Comparison of ENCODE assay signal across 12 cellular contexts in genomic region chr14:104436741-104437701, GRCh38.
DNase-seq lines count a peak whose midpoint lies in the region; ATAC-seq and TF ChIP-seq lines count a peak whose summit lies in the region.
"Had no signal": no experiment of that assay in that cellular context is flagged by ENCODE, and none has a peak within 500 bp of the region (broad histone marks: within the 10 kb centered on the region; RNA-seq: fewer than 3 reads in every experiment).

No MANE protein-coding gene starts in this region.

- H4K5ac ChIP-seq in H9 (ENCODE audit: insufficient read length, low read depth, low read length) = no peak overlapping the region

- H3K4me2 ChIP-seq in H9 (ENCODE audit: insufficient read depth, insufficient read length, low read length) = no peak overlapping the region
- H3K4me2 ChIP-seq: hepatocyte had no signal

- no peak overlapping the region for H2AFZ ChIP-seq in H9 (ENCODE audit: low read length)
- H2AFZ ChIP-seq: hepatocyte had no signal

- no peak for TF ChIP-seq CTCF in H9 (conservative IDR thresholded peaks at IDR 0.05)
- no peak for TF ChIP-seq CTCF in heart right ventricle (IDR thresholded peaks at IDR 0.05)
- no peak for TF ChIP-seq CTCF in gastrocnemius medialis (IDR thresholded peaks at IDR 0.05 in 4 of 5, conservative IDR thresholded peaks at IDR 0.05 in 1 of 5)
- no peak for TF ChIP-seq CTCF in sigmoid colon (IDR thresholded peaks at IDR 0.05)

- no peak overlapping the region for H3K4me3 Mint-ChIP-seq in H9
- H3K4me3 Mint-ChIP-seq: natural killer cell treated with Interleukin-12 subunit alpha and Interleukin-12 subunit beta and Interleukin-15 and Interleukin-18, amount 100 ng/mL, for 72 hours had no signal

- no peak overlapping the region for H3K23ac ChIP-seq in H9 (ENCODE audit: insufficient read length, low read depth, low read length)

- H3T11ph ChIP-seq in H9 (ENCODE audit: low read length) = no peak overlapping the region

- H3K4me3 ChIP-seq in heart right ventricle = peak overlapping the region in 8 of 10 donors; percentile 16 to 46 (median 38)
- peak overlapping the region in 2 of 4 donors; percentile 35 to 38 for H3K4me3 ChIP-seq in gastrocnemius medialis
- peak overlapping the region in 2 of 4 donors; percentile 35 to 47 for H3K4me3 ChIP-seq in sigmoid colon
- H3K4me3 ChIP-seq: hepatocyte, SK-N-MC had no signal

- no peaks in the 10 kb centered on the region for H4K20me1 ChIP-seq in H9 (ENCODE audit: control insufficient read depth, insufficient read depth, insufficient read length)

- TF ChIP-seq POLR2A in gastrocnemius medialis (IDR thresholded peaks at IDR 0.05) = no peak
- TF ChIP-seq POLR2A in sigmoid colon (IDR thresholded peaks at IDR 0.05) = no peak

- H2BK12ac ChIP-seq in H9 (ENCODE audit: insufficient read length, low read depth, low read length) = no peak overlapping the region

- H3K56ac ChIP-seq in H9 (ENCODE audit: insufficient read length, low read depth, low read length) = no peak overlapping the region

- ATAC-seq in heart right ventricle (peak in 5 of 8 donors; percentile 2 to 13 (median 8)), gastrocnemius medialis (no peak), HG02588 (IDR thresholded peaks at IDR 0.05; ENCODE audit: unreplicated experiment) (no peak), GM18867 (IDR thresholded peaks at IDR 0.05; ENCODE audit: unreplicated experiment) (no peak)

- no peak overlapping the region for H4K8ac ChIP-seq in H9 (replicated peaks; ENCODE audit: insufficient read length, low read depth, low read length)

- no peaks in the 10 kb centered on the region for H3K23me2 ChIP-seq in H9 (ENCODE audit: insufficient read length, low read depth, low read length, poor library complexity, severe bottlenecking)

- H3K36me3 ChIP-seq in heart right ventricle (no peaks in the 10 kb centered on the region), gastrocnemius medialis (no peaks in the 10 kb centered on the region), sigmoid colon (no peaks in the 10 kb centered on the region)

- no peak overlapping the region for H3K9ac ChIP-seq in H9 (ENCODE audit: extremely low read depth, insufficient read length, low read length)

- no peaks in the 10 kb centered on the region for H3K79me1 ChIP-seq in H9 (ENCODE audit: insufficient read depth, low read depth, low read length, poor library complexity, severe bottlenecking)

- peak overlapping the region; percentile 36 for H3K14ac ChIP-seq in H9 (ENCODE audit: insufficient read depth, low read length)

- H3K27me3 ChIP-seq in H9 (ENCODE audit: insufficient read depth, low read length) (no peaks in the 10 kb centered on the region), heart right ventricle (no peaks in the 10 kb centered on the region), gastrocnemius medialis (no peaks in the 10 kb centered on the region), sigmoid colon (no peaks in the 10 kb centered on the region)
- H3K27me3 ChIP-seq: hepatocyte had no signal

- H3K4ac ChIP-seq in H9 (ENCODE audit: low read depth, low read length) = no peak overlapping the region

- H3K9me3 ChIP-seq in H9 (ENCODE audit: control insufficient read depth, low read depth, low read length) (no peaks in the 10 kb centered on the region), heart right ventricle (peaks cover 0 to 10% (median 0%) of the 10 kb centered on the region in 11 donors), gastrocnemius medialis (no peaks in the 10 kb centered on the region), sigmoid colon (peaks cover 0 to 3% (median 0%) of the 10 kb centered on the region in 4 donors)

- H3K9me3 Mint-ChIP-seq in H9 = no peaks in the 10 kb centered on the region; a peak in 1 of 5 replicates
- H3K9me3 Mint-ChIP-seq: natural killer cell treated with Interleukin-12 subunit alpha and Interleukin-12 subunit beta and Interleukin-15 and Interleukin-18, amount 100 ng/mL, for 72 hours had no signal

- H2BK15ac ChIP-seq in H9 (ENCODE audit: low read depth, low read length) = no peak overlapping the region

- H3K27me3 Mint-ChIP-seq in H9 (ENCODE audit: low read depth) = peaks cover 7% of the 10 kb centered on the region; the same call in 1 of the 2 replicates
- H3K27me3 Mint-ChIP-seq: natural killer cell treated with Interleukin-12 subunit alpha and Interleukin-12 subunit beta and Interleukin-15 and Interleukin-18, amount 100 ng/mL, for 72 hours had no signal

- H3K4me1 ChIP-seq in H9 (ENCODE audit: insufficient read depth, low read length) (no peaks in the 10 kb centered on the region), heart right ventricle (peaks cover 7 to 26% (median 17%) of the 10 kb centered on the region in 9 donors), gastrocnemius medialis (peaks cover 8 to 9% of the 10 kb centered on the region in 2 donors), sigmoid colon (peaks cover 0 to 16% (median 11%) of the 10 kb centered on the region in 4 donors)

- WGBS in H9 (ENCODE audit: extremely low coverage, insufficient read length, low lambda C conversion rate) = no CpG with 5 or more reads among the region's 15 CpGs
- 79 to 85% methylated on average over 15 of the region's 15 CpGs for WGBS in heart right ventricle, 2 donors
- WGBS in sigmoid colon, 2 donors = 43 to 75% methylated on average over 15 of the region's 15 CpGs

- peak overlapping the region in 1 of 3 experiments; percentile 77; a peak in 1 of 7 replicates for H3K27ac Mint-ChIP-seq in H9
- H3K27ac Mint-ChIP-seq: natural killer cell treated with Interleukin-12 subunit alpha and Interleukin-12 subunit beta and Interleukin-15 and Interleukin-18, amount 100 ng/mL, for 72 hours had no signal

- H3K4me1 Mint-ChIP-seq in H9 = peaks cover 6 to 11% of the 10 kb centered on the region in 2 experiments; a peak in 3 of 4 replicates

- H3K18ac ChIP-seq in H9 (ENCODE audit: insufficient read length, low read depth, low read length) = no peak overlapping the region

- TF ChIP-seq EP300 in sigmoid colon (IDR thresholded peaks at IDR 0.05) = no peak

- no peak overlapping the region for H2AK5ac ChIP-seq in H9 (ENCODE audit: insufficient read length, low read length)

- H3K36me3 Mint-ChIP-seq in H9 (ENCODE audit: insufficient read depth in 1 of 3, low read depth in 3 of 3) = no peaks in the 10 kb centered on the region
- H3K36me3 Mint-ChIP-seq: natural killer cell treated with Interleukin-12 subunit alpha and Interleukin-12 subunit beta and Interleukin-15 and Interleukin-18, amount 100 ng/mL, for 72 hours had no signal

- DNase-seq in H9 (peak; percentile 34), NCI-H526 (lab: John Stamatoyannopoulos, UW) (peak; percentile 74 to 84), heart right ventricle (peak in 1 of 2 donors; percentile 11), gastrocnemius medialis (no peak), sigmoid colon (no peak), T1000 (lab: John Stamatoyannopoulos, UW) (no peak)
- DNase-seq: NCI-H187 treated with DMSO at 0.1 percent for 48 hours had no signal

- no peak overlapping the region for H2BK120ac ChIP-seq in H9 (ENCODE audit: low read depth, low read length, poor library complexity, severe bottlenecking)

- no peak overlapping the region for H2BK5ac ChIP-seq in H9 (ENCODE audit: insufficient read length, low read length)

- H3K27ac ChIP-seq in H9 (ENCODE audit: insufficient read length, low read depth, low read length) = no peak overlapping the region
- H3K27ac ChIP-seq in heart right ventricle = peak overlapping the region in 8 of 10 donors; percentile 67 to 87 (median 76)
- H3K27ac ChIP-seq in gastrocnemius medialis = peak overlapping the region in 3 of 4 donors; percentile 36 to 73 (median 68)
- peak overlapping the region in 2 of 4 donors; percentile 17 to 56 for H3K27ac ChIP-seq in sigmoid colon
- H3K27ac ChIP-seq: hepatocyte, SK-N-MC had no signal

- intact Hi-C loops in heart right ventricle (cut with DNase I) = loop anchor here in 2 of 10 donors (2.0 to 5.0 kb wide), 2 partner anchors 42 to 300 kb away; partner anchors contain the start of gene KIF26A (in 1 of the 2)
- intact Hi-C loops in gastrocnemius medialis (cut with DNase I; ENCODE audit: low total_unique reads) = no loop called here
- intact Hi-C loops in sigmoid colon (cut with DNase I) = no loop called here

- in situ Hi-C loops in gastrocnemius medialis (cut with MboI; ENCODE audit: low sequenced_read_pairs in 4 of 4) = no loop called here

- H2BK20ac ChIP-seq in H9 (ENCODE audit: low read depth, low read length, poor library complexity, severe bottlenecking) = no peak overlapping the region

- no peak overlapping the region for H4K91ac ChIP-seq in H9 (ENCODE audit: insufficient read length, low read depth, low read length)

- H3K79me2 ChIP-seq in H9 (ENCODE audit: insufficient read depth, low read length) = no peaks in the 10 kb centered on the region
- H3K79me2 ChIP-seq: hepatocyte had no signal

Comparison
In these comparisons a context has a peak if more than half of its experiments do, and no peak if none do; other contexts are left out.
1. DNase-seq: peak in H9 (single experiment) and NCI-H526 (2 of 2); none in gastrocnemius medialis (0 of 2), sigmoid colon (single experiment) and T1000 (single experiment).
2. ATAC-seq: peak in heart right ventricle (5 of 8); none in gastrocnemius medialis (0 of 2), HG02588 (single experiment) and GM18867 (single experiment).